In genomic region chr14:75831971-75832370, GRCh38 we compare ENCODE assay signal across 10 cellular contexts.
DNase-seq lines count a peak whose midpoint lies in the region; ATAC-seq lines count a peak whose summit lies in the region.
"Had no signal": no experiment of that assay in that cellular context is flagged by ENCODE, and none has a peak within 500 bp of the region (broad histone marks: within the 10 kb centered on the region; RNA-seq: fewer than 3 reads in every experiment).

No MANE protein-coding gene starts in this region.

- H3K4me1 Mint-ChIP-seq in activated naive CD8-positive, alpha-beta T cell treated with anti-CD3 and anti-CD28 coated beads, Interleukin-2, amount 10 ng/mL, durations not matched to agents 7 days and 5 days, result peaks cover 11% of the 10 kb centered on the region
- H3K4me1 Mint-ChIP-seq in activated naive CD8-positive, alpha-beta T cell treated with anti-CD3 and anti-CD28 coated beads for 36 hours, result peaks cover 7% of the 10 kb centered on the region

- H3K4me1 ChIP-seq in urinary bladder (ENCODE audit: insufficient read depth), result no peaks in the 10 kb centered on the region

- POLR2A ChIA-PET in activated naive CD8-positive, alpha-beta T cell treated with anti-CD3 and anti-CD28 coated beads, Interleukin-2, amount 10 ng/mL, durations not matched to agents 7 days and 5 days (lab: Charles Lee), result no interaction called here

- no peaks in the 10 kb centered on the region for H3K9me3 Mint-ChIP-seq in activated naive CD8-positive, alpha-beta T cell treated with anti-CD3 and anti-CD28 coated beads, Interleukin-2, amount 10 ng/mL, durations not matched to agents 7 days and 5 days
- H3K9me3 Mint-ChIP-seq in activated naive CD8-positive, alpha-beta T cell treated with anti-CD3 and anti-CD28 coated beads for 36 hours, result no peaks in the 10 kb centered on the region
- H3K9me3 Mint-ChIP-seq: GM23338 had no signal

- ATAC-seq in activated naive CD8-positive, alpha-beta T cell treated with anti-CD3 and anti-CD28 coated beads, Interleukin-2, amount 10 ng/mL, durations not matched to agents 7 days and 5 days (ENCODE audit: low read depth), result no peak

- no peak overlapping the region for H3K4me3 ChIP-seq in urinary bladder (ENCODE audit: low read depth, low read length)
- H3K4me3 ChIP-seq: GM23338 had no signal

- no peaks in the 10 kb centered on the region for H3K27me3 Mint-ChIP-seq in activated naive CD8-positive, alpha-beta T cell treated with anti-CD3 and anti-CD28 coated beads, Interleukin-2, amount 10 ng/mL, durations not matched to agents 7 days and 5 days
- H3K27me3 Mint-ChIP-seq in activated naive CD8-positive, alpha-beta T cell treated with anti-CD3 and anti-CD28 coated beads for 36 hours, result no peaks in the 10 kb centered on the region

- H3K36me3 Mint-ChIP-seq in activated naive CD8-positive, alpha-beta T cell treated with anti-CD3 and anti-CD28 coated beads, Interleukin-2, amount 10 ng/mL, durations not matched to agents 7 days and 5 days, result peaks cover 19% of the 10 kb centered on the region
- peaks cover 9% of the 10 kb centered on the region for H3K36me3 Mint-ChIP-seq in activated naive CD8-positive, alpha-beta T cell treated with anti-CD3 and anti-CD28 coated beads for 36 hours

- H3K27ac Mint-ChIP-seq in activated naive CD8-positive, alpha-beta T cell treated with anti-CD3 and anti-CD28 coated beads, Interleukin-2, amount 10 ng/mL, durations not matched to agents 7 days and 5 days, result no peak overlapping the region
- no peak overlapping the region for H3K27ac Mint-ChIP-seq in activated naive CD8-positive, alpha-beta T cell treated with anti-CD3 and anti-CD28 coated beads for 36 hours
- H3K27ac Mint-ChIP-seq: GM23338 had no signal

- DNase-seq in activated naive CD8-positive, alpha-beta T cell treated with anti-CD3 and anti-CD28 coated beads, Interleukin-2, amount 10 ng/mL, durations not matched to agents 7 days and 5 days, result no peak
- no peak for DNase-seq in activated naive CD8-positive, alpha-beta T cell treated with anti-CD3 and anti-CD28 coated beads for 36 hours
- DNase-seq in SHP77 treated with DMSO at 0.1 percent for 48 hours (lab: John Stamatoyannopoulos, UW) (peak; percentile 5), iris pigment epithelial cell (ENCODE audit: low read depth) (peak; percentile 87), GM19238 (ENCODE audit: insufficient read length, low spot score) (no peak), NCI-H2107 treated with DMSO at 0.1 percent for 48 hours (lab: John Stamatoyannopoulos, UW; ENCODE audit: unreplicated experiment) (no peak), retina (no peak)
- DNase-seq: NCI-H1694 treated with DMSO at 0.1 percent for 48 hours had no signal

- peak overlapping the region; percentile 78 for H3K27ac ChIP-seq in urinary bladder (ENCODE audit: low read depth)

- WGBS in urinary bladder, result 41% methylated on average over 2 of the region's 2 CpGs

- no peaks in the 10 kb centered on the region for H3K36me3 ChIP-seq in urinary bladder (ENCODE audit: insufficient read depth)

- H3K4me3 Mint-ChIP-seq in activated naive CD8-positive, alpha-beta T cell treated with anti-CD3 and anti-CD28 coated beads, Interleukin-2, amount 10 ng/mL, durations not matched to agents 7 days and 5 days, result peak overlapping the region; percentile 53
- no peak overlapping the region for H3K4me3 Mint-ChIP-seq in activated naive CD8-positive, alpha-beta T cell treated with anti-CD3 and anti-CD28 coated beads for 36 hours
- H3K4me3 Mint-ChIP-seq: GM23338 had no signal

Comparison
In these comparisons a context has a peak if more than half of its experiments do, and no peak if none do; other contexts are left out.
1. DNase-seq: peak in SHP77 treated with DMSO at 0.1 percent for 48 hours (single experiment) and iris pigment epithelial cell (single experiment); none in activated naive CD8-positive, alpha-beta T cell treated with anti-CD3 and anti-CD28 coated beads, Interleukin-2, amount 10 ng/mL, durations not matched to agents 7 days and 5 days (single experiment), activated naive CD8-positive, alpha-beta T cell treated with anti-CD3 and anti-CD28 coated beads for 36 hours (single experiment), GM19238 (single experiment), NCI-H2107 treated with DMSO at 0.1 percent for 48 hours (single experiment) and retina (single experiment).